ENCODE assay signal across 1 cellular context in the genomic region with DNA sequence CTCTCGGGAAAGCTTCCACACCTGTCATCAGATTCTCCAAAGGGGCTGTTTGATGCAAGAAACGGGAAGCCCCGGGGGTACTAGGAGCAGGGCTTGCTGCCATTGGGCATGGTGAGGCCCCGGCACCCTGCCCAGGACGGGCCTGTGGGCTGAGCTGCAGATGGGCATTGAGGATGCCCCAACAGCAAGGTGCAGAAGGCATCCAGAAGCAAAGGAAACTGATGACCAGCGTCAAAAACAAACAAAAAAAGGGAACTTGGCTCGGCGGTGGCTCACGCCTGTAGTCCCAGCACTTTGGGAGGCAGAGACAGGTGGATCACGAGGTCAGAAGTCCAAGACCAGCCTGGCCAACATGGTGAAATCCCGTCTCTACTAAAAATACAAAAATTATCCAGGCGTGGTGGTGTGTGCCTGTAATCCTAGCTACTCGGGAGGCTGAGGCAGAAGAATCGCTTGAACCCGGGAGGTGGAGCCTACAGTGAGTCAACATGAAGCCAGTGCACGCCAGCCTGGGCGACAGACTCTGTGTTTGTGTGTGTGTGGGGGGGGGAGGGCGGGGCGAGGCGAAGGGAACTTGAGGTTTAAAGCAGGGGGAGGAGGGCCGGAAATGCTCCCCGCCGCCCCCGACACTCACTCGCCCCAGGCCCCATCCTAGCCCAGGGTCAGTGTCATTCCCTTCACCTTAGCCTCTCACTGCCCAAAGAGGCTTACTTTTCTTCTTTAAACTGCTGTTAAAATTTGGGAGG.
TF ChIP-seq lines count a peak whose summit lies in the region.

No MANE protein-coding gene starts in this region.

TF ChIP-seq in GM12878, 131 proteins besides CTCF, POLR2A, EP300 and RAD21:
- TF ChIP-seq, protein P1, sequence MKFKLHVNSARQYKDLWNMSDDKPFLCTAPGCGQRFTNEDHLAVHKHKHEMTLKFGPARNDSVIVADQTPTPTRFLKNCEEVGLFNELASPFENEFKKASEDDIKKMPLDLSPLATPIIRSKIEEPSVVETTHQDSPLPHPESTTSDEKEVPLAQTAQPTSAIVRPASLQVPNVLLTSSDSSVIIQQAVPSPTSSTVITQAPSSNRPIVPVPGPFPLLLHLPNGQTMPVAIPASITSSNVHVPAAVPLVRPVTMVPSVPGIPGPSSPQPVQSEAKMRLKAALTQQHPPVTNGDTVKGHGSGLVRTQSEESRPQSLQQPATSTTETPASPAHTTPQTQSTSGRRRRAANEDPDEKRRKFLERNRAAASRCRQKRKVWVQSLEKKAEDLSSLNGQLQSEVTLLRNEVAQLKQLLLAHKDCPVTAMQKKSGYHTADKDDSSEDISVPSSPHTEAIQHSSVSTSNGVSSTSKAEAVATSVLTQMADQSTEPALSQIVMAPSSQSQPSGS (IDR thresholded peaks at IDR 0.05; ENCODE audit: low read length), result no peak
- TF ChIP-seq SUZ12 (IDR thresholded peaks at IDR 0.05; ENCODE audit: unreplicated experiment) (no peak), CHD2 (IDR thresholded peaks at IDR 0.05; ENCODE audit: borderline replicate concordance, low read depth, low read length) (peak; percentile 0; the same call in 1 of the 2 replicates), CREM (IDR thresholded peaks at IDR 0.05; ENCODE audit: low read depth) (no peak), SUPT20H (IDR thresholded peaks at IDR 0.05; ENCODE audit: borderline replicate concordance, control insufficient read depth, low read depth, low read length) (no peak), KAT2A (conservative IDR thresholded peaks at IDR 0.05; ENCODE audit: control insufficient read depth, low read depth, low read length) (no peak), CREB1 (IDR thresholded peaks at IDR 0.05; ENCODE audit: low read depth) (0 out of 2 replicates have a peak, but pooled peaks have one; percentile 33), RUNX3 (IDR thresholded peaks at IDR 0.05; ENCODE audit: low read length) (peak; percentile 32; the same call in 1 of the 2 replicates), TAF1 (IDR thresholded peaks at IDR 0.05; ENCODE audit: borderline replicate concordance, low read depth, low read length) (0 out of 2 replicates have a peak, but pooled peaks have one; percentile 41), GATAD2B (conservative IDR thresholded peaks at IDR 0.05; ENCODE audit: low read depth) (no peak), JUNB (IDR thresholded peaks at IDR 0.05) (no peak), PML (IDR thresholded peaks at IDR 0.05; ENCODE audit: low read length) (0 out of 2 replicates have a peak, but pooled peaks have one; percentile 26), SMARCA5 (IDR thresholded peaks at IDR 0.05) (peak; percentile 53), LARP7 (IDR thresholded peaks at IDR 0.05) (peak; percentile 63), SPI1 (IDR thresholded peaks at IDR 0.05; ENCODE audit: borderline replicate concordance, insufficient read depth, low read depth, low read length) (peak; percentile 35; the same call in 1 of the 2 replicates), IKZF2 (IDR thresholded peaks at IDR 0.05) (no peak), FOXM1 (IDR thresholded peaks at IDR 0.05; ENCODE audit: low read depth, low read length) (no peak), ESRRA (IDR thresholded peaks at IDR 0.05; ENCODE audit: low read length) (no peak), ZNF217 (IDR thresholded peaks at IDR 0.05) (no peak), NBN (IDR thresholded peaks at IDR 0.05) (peak; percentile 72), HDAC2 (IDR thresholded peaks at IDR 0.05) (no peak), TCF12 (IDR thresholded peaks at IDR 0.05; ENCODE audit: low read depth, low read length) (no peak), ZNF207 (IDR thresholded peaks at IDR 0.05; ENCODE audit: borderline replicate concordance) (no peak), SP1 (IDR thresholded peaks at IDR 0.05; ENCODE audit: low read depth, low read length) (no peak), EGR1 (IDR thresholded peaks at IDR 0.05; ENCODE audit: borderline replicate concordance in 1 of 2, low read depth in 2 of 2, low read length in 2 of 2) (peak in 1 of 2 experiments; percentile 72; a peak in 2 of 3 replicates), HDAC6 (IDR thresholded peaks at IDR 0.05; ENCODE audit: unreplicated experiment) (no peak), NR2F1 (conservative IDR thresholded peaks at IDR 0.05) (no peak)
- TF ChIP-seq, protein P2, sequence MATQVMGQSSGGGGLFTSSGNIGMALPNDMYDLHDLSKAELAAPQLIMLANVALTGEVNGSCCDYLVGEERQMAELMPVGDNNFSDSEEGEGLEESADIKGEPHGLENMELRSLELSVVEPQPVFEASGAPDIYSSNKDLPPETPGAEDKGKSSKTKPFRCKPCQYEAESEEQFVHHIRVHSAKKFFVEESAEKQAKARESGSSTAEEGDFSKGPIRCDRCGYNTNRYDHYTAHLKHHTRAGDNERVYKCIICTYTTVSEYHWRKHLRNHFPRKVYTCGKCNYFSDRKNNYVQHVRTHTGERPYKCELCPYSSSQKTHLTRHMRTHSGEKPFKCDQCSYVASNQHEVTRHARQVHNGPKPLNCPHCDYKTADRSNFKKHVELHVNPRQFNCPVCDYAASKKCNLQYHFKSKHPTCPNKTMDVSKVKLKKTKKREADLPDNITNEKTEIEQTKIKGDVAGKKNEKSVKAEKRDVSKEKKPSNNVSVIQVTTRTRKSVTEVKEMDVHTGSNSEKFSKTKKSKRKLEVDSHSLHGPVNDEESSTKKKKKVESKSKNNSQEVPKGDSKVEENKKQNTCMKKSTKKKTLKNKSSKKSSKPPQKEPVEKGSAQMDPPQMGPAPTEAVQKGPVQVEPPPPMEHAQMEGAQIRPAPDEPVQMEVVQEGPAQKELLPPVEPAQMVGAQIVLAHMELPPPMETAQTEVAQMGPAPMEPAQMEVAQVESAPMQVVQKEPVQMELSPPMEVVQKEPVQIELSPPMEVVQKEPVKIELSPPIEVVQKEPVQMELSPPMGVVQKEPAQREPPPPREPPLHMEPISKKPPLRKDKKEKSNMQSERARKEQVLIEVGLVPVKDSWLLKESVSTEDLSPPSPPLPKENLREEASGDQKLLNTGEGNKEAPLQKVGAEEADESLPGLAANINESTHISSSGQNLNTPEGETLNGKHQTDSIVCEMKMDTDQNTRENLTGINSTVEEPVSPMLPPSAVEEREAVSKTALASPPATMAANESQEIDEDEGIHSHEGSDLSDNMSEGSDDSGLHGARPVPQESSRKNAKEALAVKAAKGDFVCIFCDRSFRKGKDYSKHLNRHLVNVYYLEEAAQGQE (IDR thresholded peaks at IDR 0.05; ENCODE audit: low read depth, low read length), result no peak
- TF ChIP-seq, protein P3, sequence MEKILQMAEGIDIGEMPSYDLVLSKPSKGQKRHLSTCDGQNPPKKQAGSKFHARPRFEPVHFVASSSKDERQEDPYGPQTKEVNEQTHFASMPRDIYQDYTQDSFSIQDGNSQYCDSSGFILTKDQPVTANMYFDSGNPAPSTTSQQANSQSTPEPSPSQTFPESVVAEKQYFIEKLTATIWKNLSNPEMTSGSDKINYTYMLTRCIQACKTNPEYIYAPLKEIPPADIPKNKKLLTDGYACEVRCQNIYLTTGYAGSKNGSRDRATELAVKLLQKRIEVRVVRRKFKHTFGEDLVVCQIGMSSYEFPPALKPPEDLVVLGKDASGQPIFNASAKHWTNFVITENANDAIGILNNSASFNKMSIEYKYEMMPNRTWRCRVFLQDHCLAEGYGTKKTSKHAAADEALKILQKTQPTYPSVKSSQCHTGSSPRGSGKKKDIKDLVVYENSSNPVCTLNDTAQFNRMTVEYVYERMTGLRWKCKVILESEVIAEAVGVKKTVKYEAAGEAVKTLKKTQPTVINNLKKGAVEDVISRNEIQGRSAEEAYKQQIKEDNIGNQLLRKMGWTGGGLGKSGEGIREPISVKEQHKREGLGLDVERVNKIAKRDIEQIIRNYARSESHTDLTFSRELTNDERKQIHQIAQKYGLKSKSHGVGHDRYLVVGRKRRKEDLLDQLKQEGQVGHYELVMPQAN (conservative IDR thresholded peaks at IDR 0.05), result 0 out of 2 replicates have a peak, but pooled peaks have one; percentile 10
- TF ChIP-seq, protein P4, sequence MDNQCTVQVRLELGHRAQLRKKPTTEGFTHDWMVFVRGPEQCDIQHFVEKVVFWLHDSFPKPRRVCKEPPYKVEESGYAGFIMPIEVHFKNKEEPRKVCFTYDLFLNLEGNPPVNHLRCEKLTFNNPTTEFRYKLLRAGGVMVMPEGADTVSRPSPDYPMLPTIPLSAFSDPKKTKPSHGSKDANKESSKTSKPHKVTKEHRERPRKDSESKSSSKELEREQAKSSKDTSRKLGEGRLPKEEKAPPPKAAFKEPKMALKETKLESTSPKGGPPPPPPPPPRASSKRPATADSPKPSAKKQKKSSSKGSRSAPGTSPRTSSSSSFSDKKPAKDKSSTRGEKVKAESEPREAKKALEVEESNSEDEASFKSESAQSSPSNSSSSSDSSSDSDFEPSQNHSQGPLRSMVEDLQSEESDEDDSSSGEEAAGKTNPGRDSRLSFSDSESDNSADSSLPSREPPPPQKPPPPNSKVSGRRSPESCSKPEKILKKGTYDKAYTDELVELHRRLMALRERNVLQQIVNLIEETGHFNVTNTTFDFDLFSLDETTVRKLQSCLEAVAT (IDR thresholded peaks at IDR 0.05), result 0 out of 2 replicates have a peak, but pooled peaks have one; percentile 37
- TF ChIP-seq, protein P5, sequence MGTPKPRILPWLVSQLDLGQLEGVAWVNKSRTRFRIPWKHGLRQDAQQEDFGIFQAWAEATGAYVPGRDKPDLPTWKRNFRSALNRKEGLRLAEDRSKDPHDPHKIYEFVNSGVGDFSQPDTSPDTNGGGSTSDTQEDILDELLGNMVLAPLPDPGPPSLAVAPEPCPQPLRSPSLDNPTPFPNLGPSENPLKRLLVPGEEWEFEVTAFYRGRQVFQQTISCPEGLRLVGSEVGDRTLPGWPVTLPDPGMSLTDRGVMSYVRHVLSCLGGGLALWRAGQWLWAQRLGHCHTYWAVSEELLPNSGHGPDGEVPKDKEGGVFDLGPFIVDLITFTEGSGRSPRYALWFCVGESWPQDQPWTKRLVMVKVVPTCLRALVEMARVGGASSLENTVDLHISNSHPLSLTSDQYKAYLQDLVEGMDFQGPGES (IDR thresholded peaks at IDR 0.05), result no peak
